In the genomic region with DNA sequence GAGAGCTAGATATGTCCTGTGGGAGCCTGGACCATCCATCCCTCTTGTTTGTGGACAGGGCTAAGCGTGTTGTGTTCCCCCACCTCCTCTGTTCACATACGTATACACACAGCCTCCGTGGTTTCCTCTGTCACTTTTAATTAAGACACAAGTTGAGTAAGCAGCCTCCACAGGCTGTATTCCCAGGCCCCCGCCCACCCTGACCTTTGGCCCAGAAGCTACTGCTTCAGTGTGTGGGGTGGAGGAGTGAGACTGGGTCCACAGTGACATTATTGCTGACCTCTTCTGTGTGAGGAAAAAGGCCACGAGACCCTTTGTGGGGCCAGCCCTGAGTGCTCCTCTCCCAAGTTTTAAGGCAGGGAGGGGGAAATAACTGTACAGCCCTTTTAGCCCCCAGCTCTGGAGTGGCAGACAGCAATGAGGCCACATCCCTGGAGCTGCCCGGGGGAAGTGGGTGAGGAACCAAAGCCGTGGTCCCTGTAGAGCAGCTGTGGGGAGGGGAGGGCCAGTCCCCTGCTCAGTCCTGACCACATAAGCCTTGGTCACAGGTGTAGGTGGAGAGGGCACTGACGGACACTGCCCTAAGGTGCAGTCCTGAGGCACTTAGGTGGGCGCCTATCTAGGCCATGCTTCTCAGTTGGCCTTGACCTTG, we compare ENCODE assay signal across 1 cellular context.
TF ChIP-seq lines count a peak whose summit lies in the region.

No MANE protein-coding gene starts in this region.

TF ChIP-seq in A549, 52 proteins besides CTCF, POLR2A, EP300 and RAD21 (continued from another document):
- TF ChIP-seq POLR2AphosphoS2 (conservative IDR thresholded peaks at IDR 0.05; ENCODE audit: low read length): 0 out of 2 replicates have a peak, but pooled peaks have one; percentile 11
- TF ChIP-seq JUN (IDR thresholded peaks at IDR 0.05): peak in 1 of 2 experiments; percentile 54; a peak in 2 of 5 replicates
